In the genomic region with DNA sequence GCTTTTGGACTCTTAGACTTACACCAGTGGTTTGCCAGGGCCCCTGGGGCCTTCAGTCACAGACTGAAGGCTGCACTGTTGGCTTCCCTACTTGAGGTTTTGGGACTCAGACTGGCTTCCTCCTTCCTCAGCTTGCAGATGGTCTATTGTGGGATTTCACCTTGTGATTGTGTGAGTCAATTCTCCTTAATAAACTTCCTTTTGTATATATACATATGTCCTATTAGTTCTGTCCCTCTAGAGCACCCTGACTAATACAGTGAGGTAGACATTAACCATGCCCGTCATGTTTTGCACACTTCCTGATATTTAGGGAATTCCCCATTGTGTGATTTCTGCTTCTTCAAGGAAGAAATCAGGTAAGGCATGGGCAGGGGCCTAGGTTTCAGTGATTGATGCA, we compare ENCODE assay signal across 25 cellular contexts.
"Had no signal": no experiment of that assay in that cellular context is flagged by ENCODE, and none has a peak within 500 bp of the region (broad histone marks: within the 10 kb centered on the region; RNA-seq: fewer than 3 reads in every experiment).

No MANE protein-coding gene starts in this region.

- H3K4me1 Mint-ChIP-seq: naive B cell, nephron progenitor cell had no signal

- H3K4me3 ChIP-seq: cardiac muscle cell, colonic mucosa, heart left ventricle, right lobe of liver, thoracic aorta, uterus had no signal

- H3K4me3 Mint-ChIP-seq: activated naive CD8-positive, alpha-beta T cell; activated T-cell treated with anti-CD3 and anti-CD28 coated beads, Interleukin-2, amount 50 U/mL, for 72 hours; effector memory CD8-positive, alpha-beta T cell; mesothelial cell of epicardium; naive B cell; nephron progenitor cell had no signal

- H3K9me3 Mint-ChIP-seq: activated T-cell treated with anti-CD3 and anti-CD28 coated beads, Interleukin-2, amount 50 U/mL, for 72 hours had no signal

- DNase-seq: activated CD4-positive, alpha-beta T cell treated with anti-CD3 and anti-CD28 coated beads for 4 hours; activated CD4-positive, alpha-beta T cell treated with anti-CD3 and anti-CD28 coated beads, Interleukin-2, amount 50 U/mL, for 4 hours; activated naive CD4-positive, alpha-beta T cell; activated T-cell treated with anti-CD3 and anti-CD28 coated beads for 4 hours; activated T-cell treated with anti-CD3 and anti-CD28 coated beads, Interleukin-2, amount 50 U/mL, for 72 hours; anterior cingulate cortex; cerebellar nuclear complex; colonic mucosa; effector memory CD8-positive, alpha-beta T cell; foreskin fibroblast; heart left ventricle; hypothalamus; left ventricle myocardium superior; naive B cell; nephron progenitor cell; right lobe of liver; stimulated activated CD4-positive, alpha-beta T cell treated with anti-CD3 and anti-CD28 coated beads, Interleukin-2, amount 100 ng/mL, for 48 hours; stimulated activated naive CD8-positive, alpha-beta T cell treated with anti-CD3 and anti-CD28 coated beads, Interleukin-15, Interleukin-2, amounts not matched to agents 100 U/mL and 50 U/mL, for 24 hours; trophoblast cell; uterus had no signal

- ATAC-seq: activated T-cell treated with anti-CD3 and anti-CD28 coated beads, Interleukin-2, amount 50 U/mL, for 72 hours; effector memory CD8-positive, alpha-beta T cell; esophagus mucosa; heart left ventricle; left ventricle myocardium superior; right lobe of liver; stimulated activated naive CD8-positive, alpha-beta T cell treated with anti-CD3 and anti-CD28 coated beads, Interleukin-15, Interleukin-2, amounts not matched to agents 100 U/mL and 50 U/mL, for 24 hours had no signal

- H3K36me3 Mint-ChIP-seq: activated naive CD8-positive, alpha-beta T cell; naive B cell had no signal

- H3K27ac Mint-ChIP-seq: activated naive CD8-positive, alpha-beta T cell; activated T-cell treated with anti-CD3 and anti-CD28 coated beads, Interleukin-2, amount 50 U/mL, for 72 hours; effector memory CD8-positive, alpha-beta T cell; mesothelial cell of epicardium; nephron progenitor cell had no signal

- H3K27me3 Mint-ChIP-seq: effector memory CD8-positive, alpha-beta T cell; naive B cell had no signal
